In the genomic region with DNA sequence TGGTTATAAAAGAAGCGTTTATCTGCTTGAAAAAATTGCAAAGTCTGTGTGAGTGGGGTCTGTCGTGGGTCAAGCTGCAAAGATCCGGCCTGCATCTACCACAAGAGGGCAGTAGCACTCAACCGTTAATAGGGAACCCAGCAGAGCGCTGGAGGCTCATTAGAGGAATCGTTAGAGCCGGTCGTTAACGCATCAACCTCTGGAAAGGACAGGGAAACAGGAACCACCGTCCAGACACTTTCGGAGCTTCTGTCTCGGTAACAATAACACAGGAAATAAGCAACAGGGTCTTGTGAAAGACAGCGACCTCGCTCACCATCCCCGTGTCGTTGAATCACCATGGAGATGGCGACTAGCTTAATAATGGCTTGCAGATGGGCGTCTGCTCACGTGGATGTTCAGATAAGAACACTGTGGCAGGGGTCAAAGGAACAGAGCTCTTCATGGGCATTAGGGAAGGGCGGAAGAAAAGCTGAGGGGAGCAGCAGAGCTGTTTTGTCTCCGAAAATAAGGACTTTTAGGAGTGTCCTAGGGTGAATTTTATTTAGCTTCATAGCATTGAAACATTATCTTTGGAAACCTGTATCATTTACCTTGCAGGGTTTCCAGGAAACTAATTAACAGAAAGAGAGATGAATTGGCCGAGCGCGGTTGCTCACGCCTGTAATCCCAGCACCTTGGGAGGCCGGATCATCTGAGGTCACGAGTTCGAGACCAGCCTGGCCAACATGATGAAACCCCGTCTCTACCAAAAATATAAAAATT, we compare ENCODE assay signal across 8 cellular contexts. TPM values are rescaled to one million over a fixed set of nuclear protein-coding genes. Genes with fewer than 3 reads are reported as not detected.
DNase-seq lines count a peak whose midpoint lies in the region; ATAC-seq, FAIRE-seq and TF ChIP-seq lines count a peak whose summit lies in the region.

No MANE protein-coding gene starts in this region.

- H3K4me1 Mint-ChIP-seq in activated T-cell treated with anti-CD3 and anti-CD28 coated beads, Interleukin-2, amount 50 U/mL, for 72 hours (ENCODE audit: low read depth), result peaks cover 10% of the 10 kb centered on the region
- H3K4me1 Mint-ChIP-seq in naive B cell, result peaks cover 6 to 8% (median 6%) of the 10 kb centered on the region in 3 donors
- peaks cover 7% of the 10 kb centered on the region for H3K4me1 Mint-ChIP-seq in stimulated activated effector memory CD8-positive, alpha-beta T cell treated with anti-CD3 and anti-CD28 coated beads, Interleukin-12 subunit alpha, Interleukin-12 subunit beta, amount 100 ng/mL, for 72 hours

- DNase-seq in GM12891 (ENCODE audit: insufficient read length, low spot score) (no peak), Peyer's patch (peak; percentile 73 to 91 (median 78)), fibroblast of peridontal ligament (ENCODE audit: extremely low read depth) (peak; percentile 82), naive B cell (peak; percentile 66)
- DNase-seq in activated T-cell treated with anti-CD3 and anti-CD28 coated beads, Interleukin-2, amount 50 U/mL, for 72 hours, result peak; percentile 73 to 79
- peak; percentile 54 to 82 for DNase-seq in stimulated activated effector memory CD8-positive, alpha-beta T cell treated with anti-CD3 and anti-CD28 coated beads, Interleukin-12 subunit alpha, Interleukin-12 subunit beta, amount 100 ng/mL, for 72 hours (ENCODE audit: low spot score in 2 of 2)

- no peak overlapping the region for H3K27ac ChIP-seq in KMS-11
- H3K27ac ChIP-seq in Peyer's patch, result peak overlapping the region in 3 of 4 donors; percentile 35 to 57 (median 47)

- peak; percentile 90 to 94 for ATAC-seq in activated T-cell treated with anti-CD3 and anti-CD28 coated beads, Interleukin-2, amount 50 U/mL, for 72 hours (replicated peaks in 1 of 2)
- peak; percentile 92 to 93 for ATAC-seq in naive B cell (ENCODE audit: low read depth in 2 of 2)
- peak; percentile 92 for ATAC-seq in stimulated activated effector memory CD8-positive, alpha-beta T cell treated with anti-CD3 and anti-CD28 coated beads, Interleukin-12 subunit alpha, Interleukin-12 subunit beta, amount 100 ng/mL, for 72 hours
- no peak for ATAC-seq in HG02870 (IDR thresholded peaks at IDR 0.05; ENCODE audit: unreplicated experiment)

- peak overlapping the region; percentile 82 to 90 for H3K4me3 Mint-ChIP-seq in activated T-cell treated with anti-CD3 and anti-CD28 coated beads, Interleukin-2, amount 50 U/mL, for 72 hours
- peak overlapping the region; percentile 48 to 93 (median 84) for H3K4me3 Mint-ChIP-seq in naive B cell
- H3K4me3 Mint-ChIP-seq in stimulated activated effector memory CD8-positive, alpha-beta T cell treated with anti-CD3 and anti-CD28 coated beads, Interleukin-12 subunit alpha, Interleukin-12 subunit beta, amount 100 ng/mL, for 72 hours, result peak overlapping the region; percentile 67

- peak overlapping the region; percentile 74 for H2AFZ ChIP-seq in KMS-11 (ENCODE audit: low read depth)

- H3K4me2 ChIP-seq in KMS-11, result peak overlapping the region; percentile 30

- H3K9me3 ChIP-seq in Peyer's patch, result no peaks in the 10 kb centered on the region

- H3K27ac Mint-ChIP-seq in activated T-cell treated with anti-CD3 and anti-CD28 coated beads, Interleukin-2, amount 50 U/mL, for 72 hours, result peak overlapping the region; percentile 66
- H3K27ac Mint-ChIP-seq in naive B cell, result peak overlapping the region; percentile 8 to 96 (median 68)
- no peak overlapping the region for H3K27ac Mint-ChIP-seq in stimulated activated effector memory CD8-positive, alpha-beta T cell treated with anti-CD3 and anti-CD28 coated beads, Interleukin-12 subunit alpha, Interleukin-12 subunit beta, amount 100 ng/mL, for 72 hours

- H3K4me1 ChIP-seq in KMS-11 (ENCODE audit: low read depth, poor library complexity, severe bottlenecking) (peaks cover 6% of the 10 kb centered on the region), Peyer's patch (no peaks in the 10 kb centered on the region)

- H3K79me2 ChIP-seq in KMS-11 (ENCODE audit: insufficient read depth, low read depth), result no peaks in the 10 kb centered on the region

- no peaks in the 10 kb centered on the region for H3K9me3 Mint-ChIP-seq in activated T-cell treated with anti-CD3 and anti-CD28 coated beads, Interleukin-2, amount 50 U/mL, for 72 hours
- no peaks in the 10 kb centered on the region for H3K9me3 Mint-ChIP-seq in naive B cell
- H3K9me3 Mint-ChIP-seq in stimulated activated effector memory CD8-positive, alpha-beta T cell treated with anti-CD3 and anti-CD28 coated beads, Interleukin-12 subunit alpha, Interleukin-12 subunit beta, amount 100 ng/mL, for 72 hours, result no peaks in the 10 kb centered on the region

- no peak overlapping the region for H3K4me3 ChIP-seq in KMS-11 (IDR thresholded peaks at IDR 0.05; ENCODE audit: insufficient read depth, low read depth, low read length)
- peak overlapping the region; percentile 23 to 49 (median 35) for H3K4me3 ChIP-seq in Peyer's patch

- H4K20me1 ChIP-seq in KMS-11 (ENCODE audit: insufficient read depth), result no peaks in the 10 kb centered on the region

- H3K36me3 ChIP-seq in KMS-11 (ENCODE audit: insufficient read depth), result no peaks in the 10 kb centered on the region
- H3K36me3 ChIP-seq in Peyer's patch, result no peaks in the 10 kb centered on the region

- peaks cover 12% of the 10 kb centered on the region for H3K27me3 Mint-ChIP-seq in activated T-cell treated with anti-CD3 and anti-CD28 coated beads, Interleukin-2, amount 50 U/mL, for 72 hours (ENCODE audit: low read depth)
- peaks cover 0 to 7% (median 5%) of the 10 kb centered on the region in 3 donors for H3K27me3 Mint-ChIP-seq in naive B cell

- H3K9ac ChIP-seq in KMS-11, result no peak overlapping the region

- FAIRE-seq in GM12891 (lab: Jason Lieb, UNC), result peak; percentile 90

- H3K36me3 Mint-ChIP-seq in activated T-cell treated with anti-CD3 and anti-CD28 coated beads, Interleukin-2, amount 50 U/mL, for 72 hours (ENCODE audit: insufficient read depth in 2 of 2), result no peaks in the 10 kb centered on the region
- H3K36me3 Mint-ChIP-seq in naive B cell, result no peaks in the 10 kb centered on the region
- H3K36me3 Mint-ChIP-seq in stimulated activated effector memory CD8-positive, alpha-beta T cell treated with anti-CD3 and anti-CD28 coated beads, Interleukin-12 subunit alpha, Interleukin-12 subunit beta, amount 100 ng/mL, for 72 hours, result no peaks in the 10 kb centered on the region

- peak; percentile 96 for TF ChIP-seq CTCF in KMS-11 (conservative IDR thresholded peaks at IDR 0.05; ENCODE audit: low read depth, low read length)
- TF ChIP-seq CTCF in Peyer's patch (IDR thresholded peaks at IDR 0.05), result peak; percentile 46 to 89 (median 82)

- H3K27me3 ChIP-seq in KMS-11 (ENCODE audit: insufficient read depth, low read depth) (no peaks in the 10 kb centered on the region), Peyer's patch (no peaks in the 10 kb centered on the region)

- no peak for TF ChIP-seq POLR2A in GM12891 (IDR thresholded peaks at IDR 0.05; ENCODE audit: low read depth, low read length)
- TF ChIP-seq POLR2A in Peyer's patch (IDR thresholded peaks at IDR 0.05), result peak in 1 of 2 donors; percentile 15

TF ChIP-seq in GM12891, 5 proteins besides CTCF, POLR2A, EP300 and RAD21:
- TF ChIP-seq SPI1 (IDR thresholded peaks at IDR 0.05; ENCODE audit: low read depth, low read length), result peak; percentile 23; the same call in 1 of the 2 replicates
- no peak for TF ChIP-seq POU2F2 (IDR thresholded peaks at IDR 0.05; ENCODE audit: low read depth, low read length)

RNA-seq across cellular contexts. Expression of a gene that starts 11.9 kb away (rescaled TPM):
- 27.0 TPM for polyA plus RNA-seq in GM12891 (2012; ENCODE audit: low read depth, missing spikeins)
- 100 to 1,000 TPM in 1 of 4 donors, 10 to 100 TPM in 3; 16.5 to 134 (median 30.6) TPM for total RNA-seq in Peyer's patch
- 10 to 100 TPM; 34.7 to 34.8 TPM for total RNA-seq in activated T-cell treated with anti-CD3 and anti-CD28 coated beads, Interleukin-2, amount 50 U/mL, for 72 hours
- 10 to 100 TPM; 26.2 to 42.8 (median 34.7) TPM for polyA plus RNA-seq in naive B cell (ENCODE audit: low read depth in 6 of 6)
